18 cellular contexts compared by ENCODE assay signal in genomic region chr15:25236861-25237155, GRCh38.
DNase-seq lines count a peak whose midpoint lies in the region; ATAC-seq and TF ChIP-seq lines count a peak whose summit lies in the region.
"Had no signal": no experiment of that assay in that cellular context is flagged by ENCODE, and none has a peak within 500 bp of the region (broad histone marks: within the 10 kb centered on the region; RNA-seq: fewer than 3 reads in every experiment).

No MANE protein-coding gene starts in this region.

- H3K27me3 ChIP-seq in RWPE2 (ENCODE audit: insufficient read depth, poor library complexity, severe bottlenecking) (no peaks in the 10 kb centered on the region), lower lobe of right lung (ENCODE audit: low read depth) (no peaks in the 10 kb centered on the region), subcutaneous abdominal adipose tissue (ENCODE audit: control insufficient read depth in 5 of 5, insufficient read depth in 4 of 5, low read length in 5 of 5) (no peaks in the 10 kb centered on the region)
- H3K27me3 ChIP-seq: BLaER1 treated with 17β-estradiol and CSF1 and Interleukin-3, amounts not matched to agents 10 nM and 100 nM had no signal

- ATAC-seq in Right ventricle myocardium superior (ENCODE audit: poor library complexity) (no peak), RWPE2 (ENCODE audit: low read depth) (no peak), lower lobe of right lung (no peak), GM19351 (IDR thresholded peaks at IDR 0.05; ENCODE audit: unreplicated experiment) (no peak)
- ATAC-seq: HCT116 had no signal

- intact Hi-C loops in cardiac septum (cut with DNase I): no loop called here
- intact Hi-C loops in Right ventricle myocardium superior (cut with DNase I): loop anchor here (10.0 kb wide), 1 partner anchor 62 kb away; no protein-coding TSS in a partner anchor
- intact Hi-C loops in lower lobe of right lung (cut with DNase I): no loop called here

- no peak overlapping the region for H3K4me3 ChIP-seq in RWPE2 (ENCODE audit: severe bottlenecking)
- H3K4me3 ChIP-seq in lower lobe of right lung: no peak overlapping the region
- H3K4me3 ChIP-seq in subcutaneous abdominal adipose tissue (ENCODE audit: low read depth in 1 of 5, low read length in 5 of 5): peak overlapping the region in 3 of 5 donors; percentile 6 to 15 (median 7)
- H3K4me3 ChIP-seq: BLaER1 treated with 17β-estradiol and CSF1 and Interleukin-3, amounts not matched to agents 10 nM and 100 nM had no signal

- H3K9ac ChIP-seq in subcutaneous abdominal adipose tissue (ENCODE audit: low read length in 5 of 5): no peak overlapping the region
- H3K9ac ChIP-seq: BLaER1 treated with 17β-estradiol and CSF1 and Interleukin-3, amounts not matched to agents 10 nM and 100 nM had no signal

- DNase-seq in cardiac septum (ENCODE audit: low spot score): peak; percentile 72
- no peak for DNase-seq in Right ventricle myocardium superior
- DNase-seq in RWPE2 (ENCODE audit: low spot score): peak; percentile 66
- DNase-seq in lower lobe of right lung: peak; percentile 14
- no peak for DNase-seq in activated CD8-positive, alpha-beta memory T cell treated with anti-CD3 and anti-CD28 coated beads for 24 hours
- DNase-seq: CD4-positive, CD25-positive, alpha-beta regulatory T cell; COR-L47; DMS153; DMS79; GDM1; GOT3; H7; HFFc6 had no signal

- H3K4me1 ChIP-seq in RWPE2 (ENCODE audit: insufficient read depth, poor library complexity, severe bottlenecking) (no peaks in the 10 kb centered on the region), lower lobe of right lung (no peaks in the 10 kb centered on the region), subcutaneous abdominal adipose tissue (ENCODE audit: control insufficient read depth in 5 of 5, insufficient read depth in 5 of 5, low read length in 5 of 5) (peaks cover 0 to 1% (median 0%) of the 10 kb centered on the region in 5 donors)
- H3K4me1 ChIP-seq: BLaER1 treated with 17β-estradiol and CSF1 and Interleukin-3, amounts not matched to agents 10 nM and 100 nM had no signal

- H3K27ac ChIP-seq in RWPE2 (ENCODE audit: poor library complexity, severe bottlenecking) (no peak overlapping the region), lower lobe of right lung (no peak overlapping the region), subcutaneous abdominal adipose tissue (ENCODE audit: low read depth, low read length) (no peak overlapping the region)
- H3K27ac ChIP-seq: BLaER1 treated with 17β-estradiol and CSF1 and Interleukin-3, amounts not matched to agents 10 nM and 100 nM; HL-60 had no signal

- H3K9me3 ChIP-seq in RWPE2 (ENCODE audit: severe bottlenecking): peaks cover 45% of the 10 kb centered on the region
- H3K9me3 ChIP-seq in lower lobe of right lung: no peaks in the 10 kb centered on the region
- peaks cover 0 to 87% (median 75%) of the 10 kb centered on the region in 5 donors for H3K9me3 ChIP-seq in subcutaneous abdominal adipose tissue (ENCODE audit: control insufficient read depth in 5 of 5, low read length in 5 of 5)

- H3K36me3 ChIP-seq in RWPE2 (ENCODE audit: low read depth) (no peaks in the 10 kb centered on the region), lower lobe of right lung (no peaks in the 10 kb centered on the region), subcutaneous abdominal adipose tissue (ENCODE audit: control insufficient read depth in 5 of 5, insufficient read depth in 5 of 5, low read length in 5 of 5) (no peaks in the 10 kb centered on the region)
- H3K36me3 ChIP-seq: BLaER1 treated with 17β-estradiol and CSF1 and Interleukin-3, amounts not matched to agents 10 nM and 100 nM had no signal

- TF ChIP-seq CTCF in RWPE2 (IDR thresholded peaks at IDR 0.05; ENCODE audit: poor library complexity, severe bottlenecking) (no peak), lower lobe of right lung (IDR thresholded peaks at IDR 0.05) (no peak)

Comparison
In these comparisons a context has a peak if more than half of its experiments do, and no peak if none do; other contexts are left out.
1. DNase-seq: peak in cardiac septum (single experiment), RWPE2 (single experiment) and lower lobe of right lung (single experiment); none in Right ventricle myocardium superior (single experiment) and activated CD8-positive, alpha-beta memory T cell treated with anti-CD3 and anti-CD28 coated beads for 24 hours (single experiment).
2. H3K4me3 ChIP-seq: peak in subcutaneous abdominal adipose tissue (3 of 5); none in RWPE2 (single experiment) and lower lobe of right lung (single experiment).